ENCODE assay signal across 8 cellular contexts in genomic region chr7:37920619-37921339, GRCh38. TPM values are rescaled to one million over a fixed set of nuclear protein-coding genes. Genes with fewer than 3 reads are reported as not detected.
DNase-seq lines count a peak whose midpoint lies in the region; ATAC-seq and TF ChIP-seq lines count a peak whose summit lies in the region.

EPDR1 (plus strand) TSS chr7:37920640; CDS start chr7:37920940, 300 bp downstream.

- peaks cover 23% of the 10 kb centered on the region for H3K4me1 ChIP-seq in thymus (ENCODE audit: control insufficient read depth, insufficient read depth, low read length)

- WGBS in thymus = under 1% methylated on average over 62 of the region's 62 CpGs

- H3K4me3 Mint-ChIP-seq in T-helper 17 cell = peak within 1 kb of the TSS; percentile 73

- H3K27ac ChIP-seq in thymus (ENCODE audit: low read depth) = peak within 1 kb of the TSS; percentile 21

- peaks cover 14% of the 10 kb centered on the region for H3K27me3 ChIP-seq in thymus (ENCODE audit: control insufficient read depth, insufficient read depth)

- peaks cover 6% of the 10 kb centered on the region for H3K36me3 Mint-ChIP-seq in T-helper 17 cell (ENCODE audit: low read depth)

- H3K9me3 ChIP-seq in T-helper 17 cell (ENCODE audit: control insufficient read depth, low read length, poor library complexity, severe bottlenecking) = no peaks in the 10 kb centered on the region
- no peaks in the 10 kb centered on the region for H3K9me3 ChIP-seq in thymus (ENCODE audit: control insufficient read depth)

- DNase-seq in NCI-H1436 (lab: John Stamatoyannopoulos, UW) (peak; percentile 8), NCI-H1436 treated with DMSO at 0.1 percent for 48 hours (lab: John Stamatoyannopoulos, UW) (no peak), T-helper 17 cell (no peak), epithelial cell of esophagus (ENCODE audit: low read depth) (peak; percentile 8), middle frontal gyrus (ENCODE audit: extremely low spot score, low spot score) (peak; percentile 46)

- peak within 1 kb of the TSS; percentile 15 for H3K4me3 ChIP-seq in epithelial cell of esophagus (ENCODE audit: low read length)
- H3K4me3 ChIP-seq in thymus (ENCODE audit: low read length) = peak within 1 kb of the TSS; percentile 73

- TF ChIP-seq CTCF in LNCAP (IDR thresholded peaks at IDR 0.05) (peak; percentile 21; the same call in 1 of the 2 replicates), epithelial cell of esophagus (IDR thresholded peaks at IDR 0.05; ENCODE audit: insufficient read depth, low read depth, low read length, missing control alignments) (peak; percentile 23)

- H3K4me1 Mint-ChIP-seq in T-helper 17 cell = peaks cover 11% of the 10 kb centered on the region

- peaks cover 48% of the 10 kb centered on the region for H3K27me3 Mint-ChIP-seq in T-helper 17 cell

- ATAC-seq in GM21723 (IDR thresholded peaks at IDR 0.05; ENCODE audit: unreplicated experiment) (peak; percentile 50), T-helper 17 cell (peak; percentile 51)

- H3K27ac Mint-ChIP-seq in T-helper 17 cell = no peak within 1 kb of the TSS

- no peaks in the 10 kb centered on the region for H3K36me3 ChIP-seq in thymus (ENCODE audit: control insufficient read depth, insufficient read depth)

RNA-seq across cellular contexts. Expression of gene EPDR1, which starts in this region (rescaled TPM):
- under 1 TPM in 1 of 2 donors, not detected in 1; 0.29 TPM for total RNA-seq in T-helper 17 cell
- polyA plus RNA-seq in thymus = 7.2 TPM

Comparison
In these comparisons a context has a peak if more than half of its experiments do, and no peak if none do; other contexts are left out.
1. DNase-seq: peak in NCI-H1436 (single experiment), epithelial cell of esophagus (single experiment) and middle frontal gyrus (single experiment); none in NCI-H1436 treated with DMSO at 0.1 percent for 48 hours (single experiment) and T-helper 17 cell (0 of 3).
2. Peak in ATAC-seq in T-helper 17 cell; RNA of the gene not detected or under 1 TPM.